19 cellular contexts compared by ENCODE assay signal in genomic region chr1:109559995-109560394, GRCh38. TPM values are rescaled to one million over a fixed set of nuclear protein-coding genes. Genes with fewer than 3 reads are reported as not detected.
DNase-seq lines count a peak whose midpoint lies in the region; FAIRE-seq and TF ChIP-seq lines count a peak whose summit lies in the region.
"Had no signal": no experiment of that assay in that cellular context is flagged by ENCODE, and none has a peak within 500 bp of the region (broad histone marks: within the 10 kb centered on the region; RNA-seq: fewer than 3 reads in every experiment).

No MANE protein-coding gene starts in this region.

- H3K9ac ChIP-seq in SK-N-SH: no peak overlapping the region

- no peak for TF ChIP-seq CTCF in AG10803 (conservative IDR thresholded peaks at IDR 0.05; ENCODE audit: low read length)
- no peak for TF ChIP-seq CTCF in SK-N-SH (IDR thresholded peaks at IDR 0.05)

- H3K9me2 ChIP-seq in SK-N-SH: no peaks in the 10 kb centered on the region

- TF ChIP-seq RAD21 in SK-N-SH (IDR thresholded peaks at IDR 0.05; ENCODE audit: low read length): no peak

- no peak overlapping the region for H3K4me2 ChIP-seq in SK-N-SH

- DNase-seq in AG10803 (ENCODE audit: low read depth): peak; percentile 41
- no peak for DNase-seq in GM18507 (ENCODE audit: extremely low spot score, insufficient read length, low read depth)
- DNase-seq in RCC 7860 (ENCODE audit: low spot score): no peak
- DNase-seq in fibroblast of peridontal ligament (ENCODE audit: extremely low read depth): peak; percentile 28
- no peak for DNase-seq in cerebellar cortex (ENCODE audit: low spot score)
- no peak for DNase-seq in NOMO-1 (lab: John Stamatoyannopoulos, UW; ENCODE audit: unreplicated experiment in 2 of 2)
- DNase-seq in SK-N-SH: no peak
- DNase-seq in activated CD4-positive, alpha-beta T cell treated with anti-CD3 and anti-CD28 coated beads for 1 hour: no peak
- DNase-seq: GOT3, MG63, NCI-H1092, NCI-H1436 treated with DMSO at 0.1 percent for 48 hours, NCI-H2081, NCI-H2171 treated with DMSO at 0.1 percent for 48 hours, NCI-H446, NCI-H526 treated with DMSO at 0.1 percent for 48 hours, Right ventricle myocardium superior had no signal

- no peaks in the 10 kb centered on the region for H3K27me3 ChIP-seq in SK-N-SH (ENCODE audit: insufficient read depth)
- H3K27me3 ChIP-seq: BLaER1 treated with 17β-estradiol and CSF1 and Interleukin-3, amounts not matched to agents 10 nM and 100 nM; MG63 had no signal

- no peak for TF ChIP-seq EP300 in SK-N-SH (IDR thresholded peaks at IDR 0.05; ENCODE audit: borderline replicate concordance in 1 of 2, low read depth in 1 of 2, low read length in 1 of 2)

- POLR2A ChIA-PET in SK-N-SH (lab: Yijun Ruan, JAX): no interaction called here

- FAIRE-seq in GM18507 (lab: Jason Lieb, UNC): peak; percentile 9
- FAIRE-seq in RCC 7860 (lab: Jason Lieb, UNC): peak; percentile 41
- FAIRE-seq: GM12878 had no signal

- peaks cover 100% of the 10 kb centered on the region for H3K79me2 ChIP-seq in SK-N-SH (ENCODE audit: insufficient read depth)

- H2AFZ ChIP-seq in SK-N-SH (ENCODE audit: low read depth): no peak overlapping the region

- no peak overlapping the region; a peak in 1 of 4 replicates for H3K27ac ChIP-seq in SK-N-SH (ENCODE audit: low read depth in 2 of 2, low read length in 1 of 2)
- H3K27ac ChIP-seq: BLaER1 treated with 17β-estradiol and CSF1 and Interleukin-3, amounts not matched to agents 10 nM and 100 nM had no signal

- H3F3A ChIP-seq in SK-N-SH (replicated peaks; ENCODE audit: insufficient read depth): peaks cover 7% of the 10 kb centered on the region

- H3K4me3 ChIP-seq in AG10803 (ENCODE audit: low read length): no peak overlapping the region
- H3K4me3 ChIP-seq in SK-N-SH (ENCODE audit: low read depth in 2 of 2, low read length in 1 of 2): no peak overlapping the region
- H3K4me3 ChIP-seq: BLaER1 treated with 17β-estradiol and CSF1 and Interleukin-3, amounts not matched to agents 10 nM and 100 nM; GM12878; MG63 had no signal

- peaks cover 100% of the 10 kb centered on the region for H4K20me1 ChIP-seq in SK-N-SH (ENCODE audit: insufficient read depth)

- CTCF ChIA-PET in SK-N-SH (lab: Yijun Ruan, JAX): interaction anchor here (0.8 to 2.4 kb wide), 3 partner anchors 28 to 90 kb away, joined by 3 to 8 read pairs (median 4); no protein-coding TSS in a partner anchor

- H3K36me3 ChIP-seq in SK-N-SH (replicated peaks in 1 of 2; ENCODE audit: control insufficient read depth in 1 of 2, insufficient read depth in 2 of 2, low read length in 1 of 2): no peaks in the 10 kb centered on the region

- H3K4me1 ChIP-seq in SK-N-SH (ENCODE audit: control insufficient read depth in 1 of 2, insufficient read depth in 2 of 2, low read depth in 1 of 2, low read length in 1 of 2): peaks cover 6 to 26% of the 10 kb centered on the region in 2 experiments; a peak in 3 of 4 replicates

- no peaks in the 10 kb centered on the region for H3K9me3 ChIP-seq in SK-N-SH
- H3K9me3 ChIP-seq: BLaER1 treated with 17β-estradiol and CSF1 and Interleukin-3, amounts not matched to agents 10 nM and 100 nM; MG63 had no signal

TF ChIP-seq in SK-N-SH, 30 proteins besides CTCF, POLR2A, EP300 and RAD21:
- TF ChIP-seq FOXJ3 (CRISPR knock-in tag; IDR thresholded peaks at IDR 0.05): no peak
- no peak for TF ChIP-seq USF1 (IDR thresholded peaks at IDR 0.05; ENCODE audit: borderline replicate concordance, low read depth)
- no peak for TF ChIP-seq TCF12 (IDR thresholded peaks at IDR 0.05)
- TF ChIP-seq, protein P1, sequence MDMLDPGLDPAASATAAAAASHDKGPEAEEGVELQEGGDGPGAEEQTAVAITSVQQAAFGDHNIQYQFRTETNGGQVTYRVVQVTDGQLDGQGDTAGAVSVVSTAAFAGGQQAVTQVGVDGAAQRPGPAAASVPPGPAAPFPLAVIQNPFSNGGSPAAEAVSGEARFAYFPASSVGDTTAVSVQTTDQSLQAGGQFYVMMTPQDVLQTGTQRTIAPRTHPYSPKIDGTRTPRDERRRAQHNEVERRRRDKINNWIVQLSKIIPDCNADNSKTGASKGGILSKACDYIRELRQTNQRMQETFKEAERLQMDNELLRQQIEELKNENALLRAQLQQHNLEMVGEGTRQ (IDR thresholded peaks at IDR 0.05; ENCODE audit: borderline replicate concordance, low read depth, low read length): no peak
- no peak for TF ChIP-seq POLR2AphosphoS5 (IDR thresholded peaks at IDR 0.05; ENCODE audit: low read depth, low read length)
- no peak for TF ChIP-seq TAF1 (IDR thresholded peaks at IDR 0.05; ENCODE audit: borderline replicate concordance, low read depth, low read length)
- TF ChIP-seq TEAD4 (IDR thresholded peaks at IDR 0.05; ENCODE audit: borderline replicate concordance, insufficient read depth): no peak
- TF ChIP-seq EZH2phosphoT487 (IDR thresholded peaks at IDR 0.05; ENCODE audit: borderline replicate concordance, low read depth): no peak
- no peak for TF ChIP-seq RXRA (IDR thresholded peaks at IDR 0.05; ENCODE audit: borderline replicate concordance, low read depth)
- TF ChIP-seq YY1 (IDR thresholded peaks at IDR 0.05; ENCODE audit: low read depth): no peak
- no peak for TF ChIP-seq RCOR1 (IDR thresholded peaks at IDR 0.05; ENCODE audit: low read length)
- no peak for TF ChIP-seq NFIC (IDR thresholded peaks at IDR 0.05; ENCODE audit: borderline replicate concordance)
- TF ChIP-seq IRF3 (IDR thresholded peaks at IDR 0.05; ENCODE audit: low read depth, low read length): no peak
- TF ChIP-seq FOSL2 (IDR thresholded peaks at IDR 0.05; ENCODE audit: borderline replicate concordance, low read depth): no peak

RNA-seq across cellular contexts. Expression of gene GNAI3, which starts 11.6 kb away (rescaled TPM):
- polyA plus RNA-seq in SK-N-SH (2012; rRNA removed): 4.0 and 4.8 TPM in 2 replicates
- 6.5 and 7.4 TPM in 2 replicates for polyA plus RNA-seq in SK-N-SH (2012; cell fraction: cytosol; rRNA removed)
- polyA plus RNA-seq in SK-N-SH (2012; cell fraction: nucleus; rRNA removed): 1.5 and 3.3 TPM in 2 replicates

RNA-seq across cellular contexts. Expression of gene GPR61, which starts 20.3 kb away (rescaled TPM):
- polyA plus RNA-seq in SK-N-SH (2012; rRNA removed): not detected in 2 replicates
- polyA plus RNA-seq in SK-N-SH (2012; cell fraction: cytosol; rRNA removed): not detected in 2 replicates
- polyA plus RNA-seq in SK-N-SH (2012; cell fraction: nucleus; rRNA removed): 0.08 TPM in 1 of 2 replicates, not detected in the other

RNA-seq across cellular contexts. Expression of gene AMIGO1, which starts 50.5 kb away (rescaled TPM):
- 0.93 and 0.95 TPM in 2 replicates for polyA plus RNA-seq in SK-N-SH (2012; rRNA removed)
- 0.85 and 0.94 TPM in 2 replicates for polyA plus RNA-seq in SK-N-SH (2012; cell fraction: cytosol; rRNA removed)
- 0.73 TPM in 2 replicates for polyA plus RNA-seq in SK-N-SH (2012; cell fraction: nucleus; rRNA removed)

RNA-seq across cellular contexts. Expression of gene GNAT2, which starts 59.4 kb away (rescaled TPM):
- 0.16 TPM in 2 replicates for polyA plus RNA-seq in SK-N-SH (2012; rRNA removed)
- polyA plus RNA-seq in SK-N-SH (2012; cell fraction: cytosol; rRNA removed): 0.14 and 0.18 TPM in 2 replicates
- 0.04 and 0.19 TPM in 2 replicates for polyA plus RNA-seq in SK-N-SH (2012; cell fraction: nucleus; rRNA removed)

RNA-seq across cellular contexts. Expression of gene AMPD2, which starts 59.6 kb away (rescaled TPM):
- polyA plus RNA-seq in SK-N-SH (2012; rRNA removed): 59.1 and 63.7 TPM in 2 replicates
- 14.5 and 22.9 TPM in 2 replicates for polyA plus RNA-seq in SK-N-SH (2012; cell fraction: cytosol; rRNA removed)
- polyA plus RNA-seq in SK-N-SH (2012; cell fraction: nucleus; rRNA removed): 359 and 387 TPM in 2 replicates

Comparison
In these comparisons a context has a peak if more than half of its experiments do, and no peak if none do; other contexts are left out.
1. DNase-seq: peak in AG10803 (single experiment) and fibroblast of peridontal ligament (single experiment); none in GM18507 (single experiment), RCC 7860 (single experiment), cerebellar cortex (single experiment), NOMO-1 (0 of 2), SK-N-SH (single experiment) and activated CD4-positive, alpha-beta T cell treated with anti-CD3 and anti-CD28 coated beads for 1 hour (single experiment).